ENCODE assay signal across 20 cellular contexts in genomic region chr13:93477238-93477637, GRCh38.
DNase-seq lines count a peak whose midpoint lies in the region; FAIRE-seq and TF ChIP-seq lines count a peak whose summit lies in the region.
"Had no signal": no experiment of that assay in that cellular context is flagged by ENCODE, and none has a peak within 500 bp of the region (broad histone marks: within the 10 kb centered on the region; RNA-seq: fewer than 3 reads in every experiment).

No MANE protein-coding gene starts in this region.

- no peaks in the 10 kb centered on the region for H3K27me3 ChIP-seq in small intestine (ENCODE audit: control insufficient read depth in 2 of 2, insufficient read depth in 2 of 2, low read length in 2 of 2)

- DNase-seq in GM04503 (ENCODE audit: low read depth) (peak; percentile 42), amniotic epithelial cell (ENCODE audit: low read depth) (peak; percentile 31), fibroblast of villous mesenchyme (ENCODE audit: low read depth) (peak; percentile 48), small intestine (no peak), kidney glomerular epithelial cell (lab: John Stamatoyannopoulos, UW) (no peak), SKM-1 (lab: John Stamatoyannopoulos, UW; ENCODE audit: unreplicated experiment) (no peak), SW 1271 (lab: John Stamatoyannopoulos, UW) (no peak)
- DNase-seq: ACHN; CD4-positive, CD25-positive, alpha-beta regulatory T cell; COR-L47; GDM1; HFFc6; Karpas-422; NCI-H1417 treated with DMSO at 0.1 percent for 48 hours; NCI-H187 treated with DMSO at 0.1 percent for 48 hours; NCI-H345; NCI-H524 treated with DMSO at 0.1 percent for 48 hours had no signal

- no peaks in the 10 kb centered on the region for H3K4me1 ChIP-seq in small intestine (ENCODE audit: control insufficient read depth in 2 of 2, insufficient read depth in 1 of 2, low read depth in 1 of 2, low read length in 1 of 2)

- H3K4me3 ChIP-seq in fibroblast of villous mesenchyme (ENCODE audit: low read depth, low read length) (no peak overlapping the region), small intestine (ENCODE audit: low read depth in 1 of 2, low read length in 2 of 2) (no peak overlapping the region)

- no peak overlapping the region for H3K27ac ChIP-seq in small intestine (ENCODE audit: low read depth in 1 of 2, low read length in 1 of 2)

- H3K9me3 ChIP-seq in small intestine (ENCODE audit: control insufficient read depth, low read depth), result no peaks in the 10 kb centered on the region

- TF ChIP-seq CTCF in fibroblast of villous mesenchyme (IDR thresholded peaks at IDR 0.05; ENCODE audit: insufficient read depth, low read depth, low read length), result no peak

- FAIRE-seq in small intestine (lab: Jason Lieb, UNC), result peak; percentile 39
- FAIRE-seq: GM12891, H54, HTR-8/SVneo had no signal

- no peaks in the 10 kb centered on the region for H3K36me3 ChIP-seq in small intestine (ENCODE audit: control insufficient read depth in 2 of 2, insufficient read depth in 2 of 2, low read length in 2 of 2)

Comparison
In these comparisons a context has a peak if more than half of its experiments do, and no peak if none do; other contexts are left out.
1. DNase-seq: peak in GM04503 (single experiment), amniotic epithelial cell (single experiment) and fibroblast of villous mesenchyme (single experiment); none in small intestine (single experiment), kidney glomerular epithelial cell (single experiment), SKM-1 (single experiment) and SW 1271 (0 of 2).